8 cellular contexts compared by ENCODE assay signal in the genomic region with DNA sequence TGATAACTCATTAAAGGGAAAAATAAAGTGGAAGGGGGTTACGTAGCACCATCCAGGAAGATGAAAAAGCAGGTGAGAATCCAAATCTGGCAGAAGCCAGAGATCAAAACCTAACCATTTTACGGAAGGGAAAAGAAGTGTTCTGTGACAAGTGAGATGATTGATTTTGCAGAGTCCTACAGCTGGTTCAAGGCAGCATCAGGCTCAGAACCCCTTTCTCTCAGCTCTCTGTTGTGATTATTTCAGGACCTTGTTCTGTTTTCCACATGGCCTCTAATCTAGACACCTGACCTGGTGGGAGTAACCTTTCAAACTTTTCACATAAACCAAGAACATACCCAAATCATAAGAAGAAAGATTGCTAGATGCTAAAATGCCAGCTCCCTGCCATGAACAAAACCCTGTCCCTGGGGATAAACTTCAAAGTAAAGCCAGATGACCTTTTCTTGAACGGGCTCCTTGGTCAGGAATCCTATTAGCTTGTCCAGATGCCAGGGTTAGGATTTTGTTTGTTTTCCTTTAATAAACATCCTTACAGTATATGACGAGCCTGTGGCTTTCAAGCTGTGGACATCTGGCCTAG. TPM values are rescaled to one million over a fixed set of nuclear protein-coding genes. Genes with fewer than 3 reads are reported as not detected.
DNase-seq lines count a peak whose midpoint lies in the region; ATAC-seq and TF ChIP-seq lines count a peak whose summit lies in the region.

No MANE protein-coding gene starts in this region.

- peak; percentile 8 for DNase-seq in activated CD4-positive, CD25-positive, alpha-beta regulatory T cell treated with anti-CD3 and anti-CD28 coated beads, Interleukin-2, amount 50 U/mL, for 72 hours
- no peak for DNase-seq in activated CD4-positive, CD25-positive, alpha-beta regulatory T cell (lab: John Stamatoyannopoulos, UW)
- DNase-seq in RWPE2 (ENCODE audit: low spot score), result no peak
- DNase-seq in spleen, result no peak
- no peak for DNase-seq in H4 (ENCODE audit: low spot score)
- no peak for DNase-seq in NCI-H510A (lab: John Stamatoyannopoulos, UW)
- no peak for DNase-seq in cortex of kidney (lab: John Stamatoyannopoulos, UW)

- no peak for ATAC-seq in RWPE2 (ENCODE audit: low read depth)

- H3K27ac ChIP-seq in RWPE2 (ENCODE audit: poor library complexity, severe bottlenecking), result peak overlapping the region; percentile 92
- peak overlapping the region; percentile 62 to 85 for H3K27ac ChIP-seq in esophagus (ENCODE audit: low read depth in 2 of 2, low read length in 1 of 2)
- H3K27ac ChIP-seq in spleen, result peak overlapping the region; percentile 44 to 95 (median 84)

- TF ChIP-seq POLR2A in spleen (IDR thresholded peaks at IDR 0.05), result no peak

- 19 to 36% methylated on average over 4 of the region's 4 CpGs for WGBS in esophagus, 2 donors
- WGBS in spleen, 5 donors, result 28 to 41% (median 31%) methylated on average over 4 of the region's 4 CpGs

- H3K27me3 ChIP-seq in RWPE2 (ENCODE audit: insufficient read depth, poor library complexity, severe bottlenecking) (no peaks in the 10 kb centered on the region), esophagus (ENCODE audit: control insufficient read depth in 1 of 2, insufficient read depth in 2 of 2, low read length in 2 of 2) (no peaks in the 10 kb centered on the region), spleen (replicated peaks in 1 of 7) (peaks cover 0 to 12% (median 0%) of the 10 kb centered on the region in 7 donors)

- TF ChIP-seq CTCF in RWPE2 (IDR thresholded peaks at IDR 0.05; ENCODE audit: poor library complexity, severe bottlenecking) (no peak), spleen (IDR thresholded peaks at IDR 0.05 in 8 of 11, conservative IDR thresholded peaks at IDR 0.05 in 3 of 11) (no peak)

- H3K4me3 ChIP-seq in RWPE2 (ENCODE audit: severe bottlenecking) (no peak overlapping the region), esophagus (ENCODE audit: low read depth in 1 of 2, low read length in 2 of 2) (peak overlapping the region in 1 of 2 donors; percentile 23), spleen (peak overlapping the region in 1 of 8 donors; percentile 34)

- H3K9me3 ChIP-seq in RWPE2 (ENCODE audit: severe bottlenecking) (no peaks in the 10 kb centered on the region), esophagus (ENCODE audit: control insufficient read depth in 2 of 2, insufficient read depth in 1 of 2, low read depth in 1 of 2, low read length in 1 of 2) (no peaks in the 10 kb centered on the region), spleen (no peaks in the 10 kb centered on the region)

- H3K36me3 ChIP-seq in RWPE2 (ENCODE audit: low read depth) (peaks cover 91% of the 10 kb centered on the region), esophagus (ENCODE audit: control insufficient read depth in 2 of 2, insufficient read depth in 2 of 2, low read length in 1 of 2) (no peaks in the 10 kb centered on the region), spleen (peaks cover 0 to 29% (median 16%) of the 10 kb centered on the region in 6 donors)

- peaks cover 21% of the 10 kb centered on the region for H3K4me1 ChIP-seq in RWPE2 (ENCODE audit: insufficient read depth, poor library complexity, severe bottlenecking)
- peaks cover 3 to 10% of the 10 kb centered on the region in 2 donors for H3K4me1 ChIP-seq in esophagus (ENCODE audit: control insufficient read depth in 2 of 2, insufficient read depth in 2 of 2, low read length in 1 of 2)
- H3K4me1 ChIP-seq in spleen, result peaks cover 68 to 100% (median 94%) of the 10 kb centered on the region in 6 donors

- intact Hi-C loops in spleen (cut with DNase I; ENCODE audit: low total_unique reads), result loop anchor here (5.0 kb wide), 1 partner anchor 196 kb away; no protein-coding TSS in a partner anchor

RNA-seq across cellular contexts. Expression of a gene that starts 5.9 kb away (rescaled TPM):
- polyA plus RNA-seq in esophagus (100 to 1,000 TPM in 1 of 2 donors, 10 to 100 TPM in 1; 33.8 to 107 TPM), spleen (10 to 100 TPM in 2 of 3 donors, 1 to 10 TPM in 1; 9.7 to 17.2 (median 15.7) TPM)
- total RNA-seq in spleen, result 10 to 100 TPM; 17.2 to 71.8 (median 35.6) TPM
- 5.4 and 10.5 TPM in 2 replicates for total RNA-seq in H4 (2014; rRNA removed; shearing (Covaris generic))
